In the genomic region with DNA sequence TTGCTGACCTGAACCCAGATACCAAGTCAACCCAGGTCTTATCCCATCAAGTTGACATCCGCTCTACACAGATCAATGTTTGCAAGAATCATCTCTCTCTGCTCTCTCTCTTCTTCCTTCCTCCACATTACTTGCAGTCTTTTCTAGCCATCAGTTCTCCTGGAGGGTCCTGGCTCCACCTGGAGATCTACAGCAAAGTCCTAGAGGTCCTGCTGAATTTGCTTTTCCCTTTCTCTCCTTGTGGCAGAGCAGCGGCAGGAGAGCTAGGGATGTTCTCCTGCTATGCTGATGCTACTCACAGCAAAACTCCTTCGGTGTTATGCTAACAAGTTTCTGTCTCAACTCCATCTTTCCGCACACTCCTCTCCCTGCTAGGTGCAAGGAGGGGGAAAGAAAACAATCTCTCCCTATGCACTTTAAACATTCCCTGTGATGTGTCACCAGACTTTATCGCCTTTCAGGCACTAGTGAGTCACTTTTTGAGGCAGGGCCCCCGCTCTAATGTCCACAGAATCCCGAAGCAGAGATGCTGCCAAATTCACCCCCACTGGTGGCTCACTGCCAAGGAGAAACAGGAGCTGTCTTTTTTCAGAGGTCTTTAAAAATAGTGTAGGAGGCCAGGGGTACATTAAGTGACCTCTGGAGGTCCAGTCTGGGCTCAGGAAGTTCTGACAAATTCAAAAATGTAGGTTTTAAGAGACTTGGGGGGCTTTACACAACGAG, we compare ENCODE assay signal across 1 cellular context.
TF ChIP-seq lines count a peak whose summit lies in the region.

No MANE protein-coding gene starts in this region.

TF ChIP-seq in HEK293, 187 proteins besides CTCF, POLR2A, EP300 and RAD21 (continued from another document and continues in another):
- TF ChIP-seq, protein P1, sequence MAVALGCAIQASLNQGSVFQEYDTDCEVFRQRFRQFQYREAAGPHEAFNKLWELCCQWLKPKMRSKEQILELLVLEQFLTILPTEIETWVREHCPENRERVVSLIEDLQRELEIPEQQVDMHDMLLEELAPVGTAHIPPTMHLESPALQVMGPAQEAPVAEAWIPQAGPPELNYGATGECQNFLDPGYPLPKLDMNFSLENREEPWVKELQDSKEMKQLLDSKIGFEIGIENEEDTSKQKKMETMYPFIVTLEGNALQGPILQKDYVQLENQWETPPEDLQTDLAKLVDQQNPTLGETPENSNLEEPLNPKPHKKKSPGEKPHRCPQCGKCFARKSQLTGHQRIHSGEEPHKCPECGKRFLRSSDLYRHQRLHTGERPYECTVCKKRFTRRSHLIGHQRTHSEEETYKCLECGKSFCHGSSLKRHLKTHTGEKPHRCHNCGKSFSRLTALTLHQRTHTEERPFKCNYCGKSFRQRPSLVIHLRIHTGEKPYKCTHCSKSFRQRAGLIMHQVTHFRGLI (tag by site-specific recombination; IDR thresholded peaks at IDR 0.05): peak; percentile 51; the same call in 1 of the 2 replicates
- peak; percentile 70; the same call in 1 of the 2 replicates for TF ChIP-seq MZF1 (tag by site-specific recombination; IDR thresholded peaks at IDR 0.05; ENCODE audit: borderline replicate concordance)
- TF ChIP-seq ZNF394 (tag by site-specific recombination; IDR thresholded peaks at IDR 0.05; ENCODE audit: borderline replicate concordance): peak; percentile 69
- TF ChIP-seq, protein P2, sequence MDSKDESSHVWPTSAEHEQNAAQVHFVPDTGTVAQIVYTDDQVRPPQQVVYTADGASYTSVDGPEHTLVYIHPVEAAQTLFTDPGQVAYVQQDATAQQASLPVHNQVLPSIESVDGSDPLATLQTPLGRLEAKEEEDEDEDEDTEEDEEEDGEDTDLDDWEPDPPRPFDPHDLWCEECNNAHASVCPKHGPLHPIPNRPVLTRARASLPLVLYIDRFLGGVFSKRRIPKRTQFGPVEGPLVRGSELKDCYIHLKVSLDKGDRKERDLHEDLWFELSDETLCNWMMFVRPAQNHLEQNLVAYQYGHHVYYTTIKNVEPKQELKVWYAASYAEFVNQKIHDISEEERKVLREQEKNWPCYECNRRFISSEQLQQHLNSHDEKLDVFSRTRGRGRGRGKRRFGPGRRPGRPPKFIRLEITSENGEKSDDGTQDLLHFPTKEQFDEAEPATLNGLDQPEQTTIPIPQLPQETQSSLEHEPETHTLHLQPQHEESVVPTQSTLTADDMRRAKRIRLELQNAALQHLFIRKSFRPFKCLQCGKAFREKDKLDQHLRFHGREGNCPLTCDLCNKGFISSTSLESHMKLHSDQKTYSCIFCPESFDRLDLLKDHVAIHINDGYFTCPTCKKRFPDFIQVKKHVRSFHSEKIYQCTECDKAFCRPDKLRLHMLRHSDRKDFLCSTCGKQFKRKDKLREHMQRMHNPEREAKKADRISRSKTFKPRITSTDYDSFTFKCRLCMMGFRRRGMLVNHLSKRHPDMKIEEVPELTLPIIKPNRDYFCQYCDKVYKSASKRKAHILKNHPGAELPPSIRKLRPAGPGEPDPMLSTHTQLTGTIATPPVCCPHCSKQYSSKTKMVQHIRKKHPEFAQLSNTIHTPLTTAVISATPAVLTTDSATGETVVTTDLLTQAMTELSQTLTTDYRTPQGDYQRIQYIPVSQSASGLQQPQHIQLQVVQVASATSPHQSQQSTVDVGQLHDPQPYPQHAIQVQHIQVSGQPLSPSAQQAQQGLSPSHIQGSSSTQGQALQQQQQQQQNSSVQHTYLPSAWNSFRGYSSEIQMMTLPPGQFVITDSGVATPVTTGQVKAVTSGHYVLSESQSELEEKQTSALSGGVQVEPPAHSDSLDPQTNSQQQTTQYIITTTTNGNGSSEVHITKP (tag by site-specific recombination; IDR thresholded peaks at IDR 0.05): peak; percentile 93
- peak; percentile 55; the same call in 1 of the 2 replicates for TF ChIP-seq TRIM28 (IDR thresholded peaks at IDR 0.05; ENCODE audit: borderline replicate concordance, low read length)
- TF ChIP-seq KLF10 (tag by site-specific recombination; IDR thresholded peaks at IDR 0.05): peak; percentile 73
- TF ChIP-seq GFI1B (tag by site-specific recombination; IDR thresholded peaks at IDR 0.05): 0 out of 2 replicates have a peak, but pooled peaks have one; percentile 40
- no peak for TF ChIP-seq YY2 (tag by site-specific recombination; IDR thresholded peaks at IDR 0.05)
- TF ChIP-seq, protein P3, sequence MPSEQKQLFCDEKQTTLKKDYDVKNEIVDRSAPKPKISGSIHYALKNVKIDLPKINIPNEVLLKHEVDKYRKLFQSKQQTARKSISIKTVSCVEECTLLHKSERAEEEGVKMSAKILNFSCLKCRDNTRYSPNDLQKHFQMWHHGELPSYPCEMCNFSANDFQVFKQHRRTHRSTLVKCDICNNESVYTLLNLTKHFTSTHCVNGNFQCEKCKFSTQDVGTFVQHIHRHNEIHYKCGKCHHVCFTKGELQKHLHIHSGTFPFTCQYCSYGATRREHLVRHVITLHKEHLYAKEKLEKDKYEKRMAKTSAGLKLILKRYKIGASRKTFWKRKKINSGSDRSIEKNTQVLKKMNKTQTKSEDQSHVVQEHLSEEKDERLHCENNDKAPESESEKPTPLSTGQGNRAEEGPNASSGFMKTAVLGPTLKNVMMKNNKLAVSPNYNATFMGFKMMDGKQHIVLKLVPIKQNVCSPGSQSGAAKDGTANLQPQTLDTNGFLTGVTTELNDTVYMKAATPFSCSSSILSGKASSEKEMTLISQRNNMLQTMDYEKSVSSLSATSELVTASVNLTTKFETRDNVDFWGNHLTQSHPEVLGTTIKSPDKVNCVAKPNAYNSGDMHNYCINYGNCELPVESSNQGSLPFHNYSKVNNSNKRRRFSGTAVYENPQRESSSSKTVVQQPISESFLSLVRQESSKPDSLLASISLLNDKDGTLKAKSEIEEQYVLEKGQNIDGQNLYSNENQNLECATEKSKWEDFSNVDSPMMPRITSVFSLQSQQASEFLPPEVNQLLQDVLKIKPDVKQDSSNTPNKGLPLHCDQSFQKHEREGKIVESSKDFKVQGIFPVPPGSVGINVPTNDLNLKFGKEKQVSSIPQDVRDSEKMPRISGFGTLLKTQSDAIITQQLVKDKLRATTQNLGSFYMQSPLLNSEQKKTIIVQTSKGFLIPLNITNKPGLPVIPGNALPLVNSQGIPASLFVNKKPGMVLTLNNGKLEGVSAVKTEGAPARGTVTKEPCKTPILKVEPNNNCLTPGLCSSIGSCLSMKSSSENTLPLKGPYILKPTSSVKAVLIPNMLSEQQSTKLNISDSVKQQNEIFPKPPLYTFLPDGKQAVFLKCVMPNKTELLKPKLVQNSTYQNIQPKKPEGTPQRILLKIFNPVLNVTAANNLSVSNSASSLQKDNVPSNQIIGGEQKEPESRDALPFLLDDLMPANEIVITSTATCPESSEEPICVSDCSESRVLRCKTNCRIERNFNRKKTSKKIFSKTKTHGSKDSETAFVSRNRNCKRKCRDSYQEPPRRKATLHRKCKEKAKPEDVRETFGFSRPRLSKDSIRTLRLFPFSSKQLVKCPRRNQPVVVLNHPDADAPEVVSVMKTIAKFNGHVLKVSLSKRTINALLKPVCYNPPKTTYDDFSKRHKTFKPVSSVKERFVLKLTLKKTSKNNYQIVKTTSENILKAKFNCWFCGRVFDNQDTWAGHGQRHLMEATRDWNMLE (tag by site-specific recombination; conservative IDR thresholded peaks at IDR 0.05; ENCODE audit: low read depth): peak; percentile 55
- TF ChIP-seq, protein P4, sequence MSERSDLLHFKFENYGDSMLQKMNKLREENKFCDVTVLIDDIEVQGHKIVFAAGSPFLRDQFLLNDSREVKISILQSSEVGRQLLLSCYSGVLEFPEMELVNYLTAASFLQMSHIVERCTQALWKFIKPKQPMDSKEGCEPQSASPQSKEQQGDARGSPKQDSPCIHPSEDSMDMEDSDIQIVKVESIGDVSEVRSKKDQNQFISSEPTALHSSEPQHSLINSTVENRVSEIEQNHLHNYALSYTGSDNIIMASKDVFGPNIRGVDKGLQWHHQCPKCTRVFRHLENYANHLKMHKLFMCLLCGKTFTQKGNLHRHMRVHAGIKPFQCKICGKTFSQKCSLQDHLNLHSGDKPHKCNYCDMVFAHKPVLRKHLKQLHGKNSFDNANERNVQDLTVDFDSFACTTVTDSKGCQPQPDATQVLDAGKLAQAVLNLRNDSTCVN (tag by site-specific recombination; optimal IDR thresholded peaks at IDR 0.05): no peak
- TF ChIP-seq BCL11B (tag by site-specific recombination; IDR thresholded peaks at IDR 0.05; ENCODE audit: low read depth): no peak
- peak; percentile 97 for TF ChIP-seq ZNF600 (tag by site-specific recombination; IDR thresholded peaks at IDR 0.05)
- TF ChIP-seq, protein P5, sequence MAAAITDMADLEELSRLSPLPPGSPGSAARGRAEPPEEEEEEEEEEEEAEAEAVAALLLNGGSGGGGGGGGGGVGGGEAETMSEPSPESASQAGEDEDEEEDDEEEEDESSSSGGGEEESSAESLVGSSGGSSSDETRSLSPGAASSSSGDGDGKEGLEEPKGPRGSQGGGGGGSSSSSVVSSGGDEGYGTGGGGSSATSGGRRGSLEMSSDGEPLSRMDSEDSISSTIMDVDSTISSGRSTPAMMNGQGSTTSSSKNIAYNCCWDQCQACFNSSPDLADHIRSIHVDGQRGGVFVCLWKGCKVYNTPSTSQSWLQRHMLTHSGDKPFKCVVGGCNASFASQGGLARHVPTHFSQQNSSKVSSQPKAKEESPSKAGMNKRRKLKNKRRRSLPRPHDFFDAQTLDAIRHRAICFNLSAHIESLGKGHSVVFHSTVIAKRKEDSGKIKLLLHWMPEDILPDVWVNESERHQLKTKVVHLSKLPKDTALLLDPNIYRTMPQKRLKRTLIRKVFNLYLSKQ (tag by site-specific recombination; IDR thresholded peaks at IDR 0.05; ENCODE audit: borderline replicate concordance): no peak
- peak; percentile 89 for TF ChIP-seq SP7 (tag by site-specific recombination; IDR thresholded peaks at IDR 0.05)
- TF ChIP-seq ZNF660 (tag by site-specific recombination; IDR thresholded peaks at IDR 0.05): peak; percentile 97
- peak; percentile 78 for TF ChIP-seq ZBTB20 (tag by site-specific recombination; IDR thresholded peaks at IDR 0.05)
- peak; percentile 70 for TF ChIP-seq ZNF558 (tag by site-specific recombination; IDR thresholded peaks at IDR 0.05)
- TF ChIP-seq ZNF202 (tag by site-specific recombination; IDR thresholded peaks at IDR 0.05; ENCODE audit: borderline replicate concordance): no peak
- TF ChIP-seq, protein P6, sequence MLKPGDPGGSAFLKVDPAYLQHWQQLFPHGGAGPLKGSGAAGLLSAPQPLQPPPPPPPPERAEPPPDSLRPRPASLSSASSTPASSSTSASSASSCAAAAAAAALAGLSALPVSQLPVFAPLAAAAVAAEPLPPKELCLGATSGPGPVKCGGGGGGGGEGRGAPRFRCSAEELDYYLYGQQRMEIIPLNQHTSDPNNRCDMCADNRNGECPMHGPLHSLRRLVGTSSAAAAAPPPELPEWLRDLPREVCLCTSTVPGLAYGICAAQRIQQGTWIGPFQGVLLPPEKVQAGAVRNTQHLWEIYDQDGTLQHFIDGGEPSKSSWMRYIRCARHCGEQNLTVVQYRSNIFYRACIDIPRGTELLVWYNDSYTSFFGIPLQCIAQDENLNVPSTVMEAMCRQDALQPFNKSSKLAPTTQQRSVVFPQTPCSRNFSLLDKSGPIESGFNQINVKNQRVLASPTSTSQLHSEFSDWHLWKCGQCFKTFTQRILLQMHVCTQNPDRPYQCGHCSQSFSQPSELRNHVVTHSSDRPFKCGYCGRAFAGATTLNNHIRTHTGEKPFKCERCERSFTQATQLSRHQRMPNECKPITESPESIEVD (tag by site-specific recombination; IDR thresholded peaks at IDR 0.05): peak; percentile 83
- no peak for TF ChIP-seq ZNF555 (tag by site-specific recombination; conservative IDR thresholded peaks at IDR 0.05)
- TF ChIP-seq, protein P7, sequence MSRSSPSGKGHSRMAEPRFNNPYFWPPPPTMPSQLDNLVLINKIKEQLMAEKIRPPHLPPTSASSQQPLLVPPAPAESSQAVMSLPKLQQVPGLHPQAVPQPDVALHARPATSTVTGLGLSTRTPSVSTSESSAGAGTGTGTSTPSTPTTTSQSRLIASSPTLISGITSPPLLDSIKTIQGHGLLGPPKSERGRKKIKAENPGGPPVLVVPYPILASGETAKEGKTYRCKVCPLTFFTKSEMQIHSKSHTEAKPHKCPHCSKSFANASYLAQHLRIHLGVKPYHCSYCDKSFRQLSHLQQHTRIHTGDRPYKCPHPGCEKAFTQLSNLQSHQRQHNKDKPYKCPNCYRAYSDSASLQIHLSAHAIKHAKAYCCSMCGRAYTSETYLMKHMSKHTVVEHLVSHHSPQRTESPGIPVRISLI (tag by site-specific recombination; IDR thresholded peaks at IDR 0.05): peak; percentile 73; the same call in 1 of the 2 replicates
- TF ChIP-seq, protein P8, sequence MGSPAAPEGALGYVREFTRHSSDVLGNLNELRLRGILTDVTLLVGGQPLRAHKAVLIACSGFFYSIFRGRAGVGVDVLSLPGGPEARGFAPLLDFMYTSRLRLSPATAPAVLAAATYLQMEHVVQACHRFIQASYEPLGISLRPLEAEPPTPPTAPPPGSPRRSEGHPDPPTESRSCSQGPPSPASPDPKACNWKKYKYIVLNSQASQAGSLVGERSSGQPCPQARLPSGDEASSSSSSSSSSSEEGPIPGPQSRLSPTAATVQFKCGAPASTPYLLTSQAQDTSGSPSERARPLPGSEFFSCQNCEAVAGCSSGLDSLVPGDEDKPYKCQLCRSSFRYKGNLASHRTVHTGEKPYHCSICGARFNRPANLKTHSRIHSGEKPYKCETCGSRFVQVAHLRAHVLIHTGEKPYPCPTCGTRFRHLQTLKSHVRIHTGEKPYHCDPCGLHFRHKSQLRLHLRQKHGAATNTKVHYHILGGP (tag by site-specific recombination; IDR thresholded peaks at IDR 0.05): no peak
- peak; percentile 64 for TF ChIP-seq ZFP37 (tag by site-specific recombination; IDR thresholded peaks at IDR 0.05)
- peak; percentile 71; the same call in 1 of the 2 replicates for TF ChIP-seq ZSCAN30 (tag by site-specific recombination; IDR thresholded peaks at IDR 0.05)
- TF ChIP-seq ZBTB48 (tag by site-specific recombination; IDR thresholded peaks at IDR 0.05): peak; percentile 44; the same call in 1 of the 2 replicates
- no peak for TF ChIP-seq ZNF701 (tag by site-specific recombination; IDR thresholded peaks at IDR 0.05)
- TF ChIP-seq, protein P9, sequence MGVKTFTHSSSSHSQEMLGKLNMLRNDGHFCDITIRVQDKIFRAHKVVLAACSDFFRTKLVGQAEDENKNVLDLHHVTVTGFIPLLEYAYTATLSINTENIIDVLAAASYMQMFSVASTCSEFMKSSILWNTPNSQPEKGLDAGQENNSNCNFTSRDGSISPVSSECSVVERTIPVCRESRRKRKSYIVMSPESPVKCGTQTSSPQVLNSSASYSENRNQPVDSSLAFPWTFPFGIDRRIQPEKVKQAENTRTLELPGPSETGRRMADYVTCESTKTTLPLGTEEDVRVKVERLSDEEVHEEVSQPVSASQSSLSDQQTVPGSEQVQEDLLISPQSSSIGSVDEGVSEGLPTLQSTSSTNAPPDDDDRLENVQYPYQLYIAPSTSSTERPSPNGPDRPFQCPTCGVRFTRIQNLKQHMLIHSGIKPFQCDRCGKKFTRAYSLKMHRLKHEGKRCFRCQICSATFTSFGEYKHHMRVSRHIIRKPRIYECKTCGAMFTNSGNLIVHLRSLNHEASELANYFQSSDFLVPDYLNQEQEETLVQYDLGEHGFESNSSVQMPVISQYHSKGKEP (tag by site-specific recombination; IDR thresholded peaks at IDR 0.05): peak; percentile 65
- no peak for TF ChIP-seq OVOL3 (tag by site-specific recombination; IDR thresholded peaks at IDR 0.05)
- TF ChIP-seq FEZF1 (tag by site-specific recombination; IDR thresholded peaks at IDR 0.05): peak; percentile 78
- no peak; the same call in 1 of the 2 replicates for TF ChIP-seq ZNF37A (tag by site-specific recombination; IDR thresholded peaks at IDR 0.05)
- TF ChIP-seq ZNF843 (tag by site-specific recombination; IDR thresholded peaks at IDR 0.05): peak; percentile 89
